In the genomic region with DNA sequence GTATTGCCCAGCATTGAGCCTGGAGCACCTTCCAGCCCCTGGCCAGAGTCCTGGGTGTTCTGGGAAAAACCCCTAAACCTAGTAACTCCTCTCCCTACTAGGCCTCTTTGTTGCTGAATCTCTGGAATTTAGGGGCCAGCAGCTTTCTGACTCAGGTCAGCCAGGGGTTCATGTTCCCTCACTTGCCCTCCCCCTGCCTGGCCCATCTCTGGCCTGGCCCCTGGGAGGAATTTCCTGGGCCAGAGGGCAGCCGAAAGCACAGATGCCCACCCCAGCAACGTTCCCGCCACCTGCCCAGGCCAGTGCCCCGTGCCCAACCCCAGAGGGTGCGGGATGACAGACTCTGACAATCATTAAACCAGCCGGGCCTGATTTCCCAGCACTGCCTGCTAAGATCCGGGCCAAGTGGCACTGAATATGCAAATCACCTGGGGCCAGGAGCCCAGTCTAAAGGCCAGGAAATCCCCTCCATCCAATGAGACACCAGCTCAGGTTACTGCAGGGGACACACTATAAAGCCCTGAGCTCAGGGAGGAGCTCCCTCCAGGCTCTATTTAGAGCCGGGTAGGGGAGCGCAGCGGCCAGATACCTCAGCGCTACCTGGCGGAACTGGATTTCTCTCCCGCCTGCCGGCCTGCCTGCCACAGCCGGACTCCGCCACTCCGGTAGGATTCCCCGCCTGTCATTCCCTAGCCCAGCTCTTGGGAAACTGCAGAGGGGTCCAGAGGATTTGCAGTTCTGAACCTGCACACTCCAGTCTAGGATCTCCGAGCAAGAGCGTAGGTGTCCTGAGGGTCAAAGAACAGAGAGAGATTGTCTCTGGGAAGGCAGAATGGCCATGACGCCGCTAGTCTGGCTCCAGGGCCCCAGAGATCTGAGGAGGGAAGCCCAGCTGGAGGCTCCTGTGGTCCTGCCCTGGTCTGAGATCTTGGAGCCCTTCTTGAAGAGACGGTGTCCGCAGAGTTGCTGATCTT, we compare ENCODE assay signal across 8 cellular contexts. TPM values are rescaled to one million over a fixed set of nuclear protein-coding genes. Genes with fewer than 3 reads are reported as not detected.
DNase-seq lines count a peak whose midpoint lies in the region; ATAC-seq and TF ChIP-seq lines count a peak whose summit lies in the region.

A gene (plus strand): TSS at position 546 of the 974 bp plus-strand sequence. CDS start 550 bp downstream, outside the sequence.

- H3K27me3 ChIP-seq in layer of hippocampus (ENCODE audit: control insufficient read depth, insufficient read depth, low read length), result no peaks in the 10 kb centered on the region
- H3K27me3 ChIP-seq in A673 (replicated peaks; ENCODE audit: insufficient read depth, low read depth, low read length, poor library complexity), result no peaks in the 10 kb centered on the region

- peak; percentile 99 for DNase-seq in DMS153 treated with DMSO at 0.1 percent for 48 hours (lab: John Stamatoyannopoulos, UW; ENCODE audit: unreplicated experiment)
- peak; percentile 99 for DNase-seq in HT-29 (ENCODE audit: low spot score)
- DNase-seq in SHP77 (lab: John Stamatoyannopoulos, UW), result peak; percentile 90 to 95
- no peak for DNase-seq in coronary artery (ENCODE audit: low spot score)
- no peak for DNase-seq in NOMO-1 treated with DMSO at 0.1 percent for 48 hours (lab: John Stamatoyannopoulos, UW; ENCODE audit: unreplicated experiment)
- no peak for DNase-seq in A673 (ENCODE audit: low spot score)

- intact Hi-C loops in A673 (cut with micrococcal nuclease; ENCODE audit: unreplicated experiment), result no loop called here

- H3K27ac ChIP-seq in layer of hippocampus (ENCODE audit: low read depth, low read length) (peak within 1 kb of the TSS; percentile 25), coronary artery (no peak within 1 kb of the TSS), A673 (ENCODE audit: low read depth, low read length, poor library complexity, severe bottlenecking) (no peak within 1 kb of the TSS)

- H3K36me3 ChIP-seq in A673 (ENCODE audit: insufficient read depth, low read length, poor library complexity, severe bottlenecking), result peaks cover 3% of the 10 kb centered on the region

- BruUV-seq in A673 (replicated peaks; lab: Mats Ljungman, UMichigan), result no TSS peak

- H3K4me1 ChIP-seq in A673 (ENCODE audit: insufficient read depth, low read length, poor library complexity, severe bottlenecking), result no peaks in the 10 kb centered on the region

- POLR2A ChIA-PET in A673 (lab: Charles Lee; ENCODE audit: low non-redundant PET), result no interaction called here

- peak; percentile 61 for ATAC-seq in GM19455 (IDR thresholded peaks at IDR 0.05; ENCODE audit: unreplicated experiment)

- H3K4me3 ChIP-seq in coronary artery, result no peak within 1 kb of the TSS
- no peak within 1 kb of the TSS for H3K4me3 ChIP-seq in A673 (ENCODE audit: low read depth, low read length, poor library complexity, severe bottlenecking)

- no peak for TF ChIP-seq CTCF in coronary artery (IDR thresholded peaks at IDR 0.05)
- no peak for TF ChIP-seq CTCF in A673 (conservative IDR thresholded peaks at IDR 0.05; ENCODE audit: low read depth, low read length)

- CTCF ChIA-PET in A673 (lab: Charles Lee), result interaction anchor here (0.6 kb wide), 3 partner anchors 92 to 125 kb away, joined by 3 read pairs; no protein-coding TSS in a partner anchor

- H3K9me3 ChIP-seq in A673 (ENCODE audit: low read depth, low read length, poor library complexity, severe bottlenecking), result no peaks in the 10 kb centered on the region

RNA-seq across cellular contexts. Expression of the gene that starts here (rescaled TPM):
- total RNA-seq in HT-29 (2014; rRNA removed; shearing (Covaris generic)), result 812 and 1,050 TPM in 2 replicates
- 0.50 and 0.56 TPM in 2 replicates for total RNA-seq in A673 (2021)

Comparison
In these comparisons a context has a peak if more than half of its experiments do, and no peak if none do; other contexts are left out.
1. RNA of the gene that starts here (total RNA-seq): 812 to 1,050 TPM in HT-29; 0.50 to 0.56 TPM in A673; every median in the first group is over 100 times any median in the second.
2. DNase-seq: peak in DMS153 treated with DMSO at 0.1 percent for 48 hours (single experiment), HT-29 (single experiment) and SHP77 (2 of 2); none in coronary artery (single experiment), NOMO-1 treated with DMSO at 0.1 percent for 48 hours (single experiment) and A673 (single experiment).